8 cellular contexts compared by ENCODE assay signal in genomic region chr17:78360371-78361226, GRCh38. TPM values are rescaled to one million over a fixed set of nuclear protein-coding genes. Genes with fewer than 3 reads are reported as not detected.
DNase-seq lines count a peak whose midpoint lies in the region; ATAC-seq and TF ChIP-seq lines count a peak whose summit lies in the region.

No MANE protein-coding gene starts in this region.

- DNase-seq in NCI-H460 (ENCODE audit: extremely low read depth, low read depth) (peak; percentile 89), choroid plexus epithelial cell (ENCODE audit: low read depth) (peak; percentile 89), left colon (peak; percentile 91 to 97)
- DNase-seq in activated CD4-positive, alpha-beta T cell treated with anti-CD3 and anti-CD28 coated beads for 48 hours = peak; percentile 97
- DNase-seq in stimulated activated CD4-positive, alpha-beta T cell treated with anti-CD3 and anti-CD28 coated beads, Interleukin-1b, Interleukin-23, amount 100 ng/mL, for 24 hours (ENCODE audit: low read depth in 4 of 4, low spot score in 1 of 4) = peak; percentile 92 to 93 (median 93)

- intact Hi-C loops in left colon (cut with DNase I, micrococcal nuclease) = loop anchor here in 1 of 2 donors (5.0 kb wide), 1 partner anchor 62 kb away; no protein-coding TSS in a partner anchor

- peak; percentile 98 for TF ChIP-seq CTCF in GM12874 (IDR thresholded peaks at IDR 0.05; ENCODE audit: insufficient read depth, low read depth, low read length)
- TF ChIP-seq CTCF in choroid plexus epithelial cell (conservative IDR thresholded peaks at IDR 0.05; ENCODE audit: low read depth, low read length) = peak; percentile 93

- ATAC-seq in HG03139 (IDR thresholded peaks at IDR 0.05; ENCODE audit: unreplicated experiment) (peak; percentile 35), left colon (peak; percentile 76), HG03025 (IDR thresholded peaks at IDR 0.05; ENCODE audit: low FRiP score, unreplicated experiment) (no peak)

- peak overlapping the region; percentile 59 for H3K4me3 ChIP-seq in choroid plexus epithelial cell (ENCODE audit: low read depth, low read length)

RNA-seq across cellular contexts. Expression of gene SOCS3, which starts 0.7 kb away (rescaled TPM):
- total RNA-seq in NCI-H460 (2014; rRNA removed; shearing (Covaris generic)) = 404 and 479 TPM in 2 replicates
- polyA plus RNA-seq in NCI-H460 (2014; cell fraction: nucleus; rRNA removed) = 239 and 275 TPM in 2 replicates
- 10 to 100 TPM; 11.6 to 33.1 TPM for total RNA-seq in left colon

RNA-seq across cellular contexts. Expression of gene PGS1, which starts 17.9 kb away (rescaled TPM):
- total RNA-seq in NCI-H460 (2014; rRNA removed; shearing (Covaris generic)) = 27.5 and 30.5 TPM in 2 replicates
- 123 and 146 TPM in 2 replicates for polyA plus RNA-seq in NCI-H460 (2014; cell fraction: nucleus; rRNA removed)
- total RNA-seq in left colon = 10 to 100 TPM; 37.6 to 44.5 TPM

Comparison
In these comparisons a context has a peak if more than half of its experiments do, and no peak if none do; other contexts are left out.
1. RNA of gene SOCS3, which starts 0.7 kb away (total RNA-seq): 404 to 479 TPM in NCI-H460; 11.6 to 33.1 TPM in left colon; every median in the first group is over 10 times any median in the second.
2. Peak in every context shown above with its lines, with median percentiles within 50 percentile points of each other: DNase-seq.